ENCODE assay signal across 1 cellular context in genomic region chr1:98662354-98662665, GRCh38.
TF ChIP-seq lines count a peak whose summit lies in the region.

No MANE protein-coding gene starts in this region.

TF ChIP-seq in H1, 55 proteins besides CTCF, POLR2A, EP300 and RAD21 (continued from another document):
- TF ChIP-seq RNF2 (IDR thresholded peaks at IDR 0.05; ENCODE audit: borderline replicate concordance, low read depth, low read length, missing control alignments, poor library complexity, severe bottlenecking) = no peak
